Comparison of ENCODE assay signal across 9 cellular contexts in genomic region chr6:166286831-166287271, GRCh38. TPM values are rescaled to one million over a fixed set of nuclear protein-coding genes. Genes with fewer than 3 reads are reported as not detected.
DNase-seq lines count a peak whose midpoint lies in the region; ATAC-seq and TF ChIP-seq lines count a peak whose summit lies in the region.
"Had no signal": no experiment of that assay in that cellular context is flagged by ENCODE, and none has a peak within 500 bp of the region (broad histone marks: within the 10 kb centered on the region; RNA-seq: fewer than 3 reads in every experiment).

No MANE protein-coding gene starts in this region.

- no peaks in the 10 kb centered on the region for H3K36me3 ChIP-seq in parathyroid adenoma (ENCODE audit: control insufficient read depth, insufficient read depth, low read length)

- peaks cover 5% of the 10 kb centered on the region for H3K27me3 Mint-ChIP-seq in activated T-cell treated with anti-CD3 and anti-CD28 coated beads, Interleukin-2, amount 50 U/mL, for 24 hours
- peaks cover 62% of the 10 kb centered on the region for H3K27me3 Mint-ChIP-seq in chondrocyte (ENCODE audit: low read depth)

- no peaks in the 10 kb centered on the region for H3K4me1 Mint-ChIP-seq in activated T-cell treated with anti-CD3 and anti-CD28 coated beads, Interleukin-2, amount 50 U/mL, for 24 hours (ENCODE audit: low read depth)
- no peaks in the 10 kb centered on the region for H3K4me1 Mint-ChIP-seq in chondrocyte (ENCODE audit: low read depth)

- no peaks in the 10 kb centered on the region for H3K36me3 Mint-ChIP-seq in activated T-cell treated with anti-CD3 and anti-CD28 coated beads, Interleukin-2, amount 50 U/mL, for 24 hours (ENCODE audit: low read depth)
- H3K36me3 Mint-ChIP-seq in chondrocyte (ENCODE audit: low read depth), result peaks cover 2% of the 10 kb centered on the region

- H2AFZ ChIP-seq in parathyroid adenoma, result peak overlapping the region; percentile 41

- H3K79me2 ChIP-seq in parathyroid adenoma, result no peaks in the 10 kb centered on the region

- no peaks in the 10 kb centered on the region for H3K27me3 ChIP-seq in parathyroid adenoma (ENCODE audit: control insufficient read depth, insufficient read depth, low read length)

- in situ Hi-C loops in G401 (cut with HindIII; ENCODE audit: low sequenced_read_pairs), result no loop called here

- no peak overlapping the region for H3K4me2 ChIP-seq in parathyroid adenoma (ENCODE audit: low read length)

- H3K27ac Mint-ChIP-seq in activated T-cell treated with anti-CD3 and anti-CD28 coated beads, Interleukin-2, amount 50 U/mL, for 24 hours, result no peak overlapping the region
- H3K27ac Mint-ChIP-seq in chondrocyte (ENCODE audit: unreplicated experiment), result no peak overlapping the region

- DNase-seq in NCI-H2029 (lab: John Stamatoyannopoulos, UW), result peak; percentile 42
- DNase-seq in NCI-H2029 treated with DMSO at 0.1 percent for 48 hours (lab: John Stamatoyannopoulos, UW), result no peak
- DNase-seq in RKO (ENCODE audit: low spot score), result peak; percentile 23
- DNase-seq in activated T-cell treated with anti-CD3 and anti-CD28 coated beads, Interleukin-2, amount 50 U/mL, for 24 hours, result no peak
- no peak for DNase-seq in G401 (ENCODE audit: low spot score)
- DNase-seq in chondrocyte (ENCODE audit: low spot score), result no peak

- TF ChIP-seq CTCF in parathyroid adenoma (IDR thresholded peaks at IDR 0.05), result no peak
- TF ChIP-seq CTCF in chondrocyte (IDR thresholded peaks at IDR 0.05), result no peak

- H3K9me3 ChIP-seq in parathyroid adenoma (ENCODE audit: control insufficient read depth, low read length), result no peaks in the 10 kb centered on the region

- H3K9me3 Mint-ChIP-seq in activated T-cell treated with anti-CD3 and anti-CD28 coated beads, Interleukin-2, amount 50 U/mL, for 24 hours, result no peaks in the 10 kb centered on the region
- no peaks in the 10 kb centered on the region for H3K9me3 Mint-ChIP-seq in chondrocyte (ENCODE audit: low read depth)

- H3K4me3 ChIP-seq in parathyroid adenoma (ENCODE audit: low read depth, low read length), result no peak overlapping the region

- no peak overlapping the region for H3K27ac ChIP-seq in parathyroid adenoma

- no peak overlapping the region for H3K9ac ChIP-seq in parathyroid adenoma

- H3K4me3 Mint-ChIP-seq in activated T-cell treated with anti-CD3 and anti-CD28 coated beads, Interleukin-2, amount 50 U/mL, for 24 hours, result no peak overlapping the region
- no peak overlapping the region for H3K4me3 Mint-ChIP-seq in chondrocyte (ENCODE audit: unreplicated experiment)

- ATAC-seq in HG02943 (IDR thresholded peaks at IDR 0.05; ENCODE audit: low read depth, unreplicated experiment), result peak; percentile 97

- H3K4me1 ChIP-seq in parathyroid adenoma, result no peaks in the 10 kb centered on the region

RNA-seq across cellular contexts. Expression of gene PRR18, which starts 21.3 kb away (rescaled TPM):
- not detected in 2 replicates for total RNA-seq in G401 (2014; rRNA removed; shearing (Covaris generic))
- total RNA-seq in chondrocyte, result 0.36 to 0.70 TPM in 2 of 3 replicates, not detected in the other
- total RNA-seq: mononuclear cell had no signal

RNA-seq across cellular contexts. Expression of gene SFT2D1, which starts 55.5 kb away (rescaled TPM):
- 28.1 and 32.6 TPM in 2 replicates for total RNA-seq in G401 (2014; rRNA removed; shearing (Covaris generic))
- 19.0 to 30.0 TPM (median 26.0 TPM) in 3 replicates for total RNA-seq in chondrocyte

Comparison
In these comparisons a context has a peak if more than half of its experiments do, and no peak if none do; other contexts are left out.
1. DNase-seq: peak in NCI-H2029 (single experiment) and RKO (single experiment); none in NCI-H2029 treated with DMSO at 0.1 percent for 48 hours (single experiment), activated T-cell treated with anti-CD3 and anti-CD28 coated beads, Interleukin-2, amount 50 U/mL, for 24 hours (single experiment), G401 (single experiment) and chondrocyte (single experiment).